9 cellular contexts compared by ENCODE assay signal in the genomic region with DNA sequence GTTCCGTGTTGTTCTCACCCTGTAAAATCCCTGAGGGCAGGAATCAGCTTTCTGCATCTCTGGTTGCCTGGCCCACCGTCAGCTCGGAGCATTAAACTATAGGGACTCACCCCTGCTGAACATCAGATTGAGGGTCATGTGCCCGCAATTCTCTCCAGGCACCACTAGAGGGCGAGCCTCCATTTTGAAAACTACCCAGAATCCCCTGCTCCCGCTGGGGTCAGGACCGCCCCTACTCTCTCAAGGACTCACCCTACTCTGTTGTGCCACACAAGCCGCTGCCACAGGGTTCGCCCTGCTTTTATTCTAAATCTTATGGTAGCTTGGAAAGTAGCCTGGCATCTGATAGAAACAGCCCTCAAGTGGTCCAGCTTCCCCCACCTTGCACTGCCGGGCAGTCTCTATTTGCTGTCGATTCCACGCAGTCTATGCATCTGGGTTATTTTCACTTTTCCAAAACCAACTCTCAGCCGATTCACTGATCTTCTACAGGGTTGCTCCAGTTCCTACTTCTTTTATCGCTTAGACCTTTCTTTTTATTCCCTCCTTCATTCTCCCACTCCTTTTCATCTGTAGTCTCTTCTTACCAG.
DNase-seq lines count a peak whose midpoint lies in the region; ATAC-seq, FAIRE-seq and TF ChIP-seq lines count a peak whose summit lies in the region.
"Had no signal": no experiment of that assay in that cellular context is flagged by ENCODE, and none has a peak within 500 bp of the region (broad histone marks: within the 10 kb centered on the region; RNA-seq: fewer than 3 reads in every experiment).

No MANE protein-coding gene starts in this region.

- H3K4me3 ChIP-seq in cardiac muscle cell = no peak overlapping the region
- H3K4me3 ChIP-seq in esophagus squamous epithelium = no peak overlapping the region

- H3K4me1 ChIP-seq in cardiac muscle cell (ENCODE audit: low read depth) (no peaks in the 10 kb centered on the region), esophagus squamous epithelium (no peaks in the 10 kb centered on the region)

- H3K27me3 ChIP-seq in cardiac muscle cell (no peaks in the 10 kb centered on the region), esophagus squamous epithelium (no peaks in the 10 kb centered on the region)

- no peak for FAIRE-seq in RCC 7860 (lab: Jason Lieb, UNC)
- FAIRE-seq: colon had no signal

- no peak overlapping the region for H3K27ac ChIP-seq in cardiac muscle cell
- H3K27ac ChIP-seq in esophagus squamous epithelium = no peak overlapping the region

- intact Hi-C loops in Right ventricle myocardium inferior (cut with DNase I) = no loop called here
- intact Hi-C loops in esophagus squamous epithelium (cut with DNase I) = no loop called here

- 88 to 89% methylated on average over 14 of the region's 14 CpGs for WGBS in esophagus squamous epithelium, 2 donors

- no peak for TF ChIP-seq POLR2A in esophagus squamous epithelium (IDR thresholded peaks at IDR 0.05)

- no peaks in the 10 kb centered on the region for H3K36me3 ChIP-seq in cardiac muscle cell
- no peaks in the 10 kb centered on the region for H3K36me3 ChIP-seq in esophagus squamous epithelium

- DNase-seq in cardiac muscle cell (ENCODE audit: low read depth in 1 of 2, low spot score in 1 of 2) (peak in 1 of 2 donors; percentile 19), Right ventricle myocardium inferior (ENCODE audit: missing footprints) (no peak), RCC 7860 (ENCODE audit: low spot score) (peak; percentile 8), esophagus squamous epithelium (lab: John Stamatoyannopoulos, UW) (no peak), NOMO-1 treated with DMSO at 0.1 percent for 48 hours (lab: John Stamatoyannopoulos, UW; ENCODE audit: unreplicated experiment) (no peak)
- DNase-seq in stimulated activated CD4-positive, alpha-beta T cell treated with anti-CD3 and anti-CD28 coated beads, Interleukin-2, amount 100 ng/mL, for 48 hours = peak; percentile 25 to 30

- ATAC-seq in Right ventricle myocardium inferior = no peak
- ATAC-seq in HG02759 (IDR thresholded peaks at IDR 0.05; ENCODE audit: unreplicated experiment) = peak; percentile 90
- ATAC-seq in GM21381 (IDR thresholded peaks at IDR 0.05; ENCODE audit: unreplicated experiment) = no peak

- H3K9me3 ChIP-seq in cardiac muscle cell (ENCODE audit: low read depth) = no peaks in the 10 kb centered on the region
- no peaks in the 10 kb centered on the region for H3K9me3 ChIP-seq in esophagus squamous epithelium

- TF ChIP-seq CTCF in cardiac muscle cell (IDR thresholded peaks at IDR 0.05; ENCODE audit: low read depth, low read length) (peak; percentile 64), esophagus squamous epithelium (IDR thresholded peaks at IDR 0.05) (peak in 5 of 6 experiments; percentile 24 to 57 (median 41))

Comparison
In these comparisons a context has a peak if more than half of its experiments do, and no peak if none do; other contexts are left out.
1. DNase-seq: peak in RCC 7860 (single experiment) and stimulated activated CD4-positive, alpha-beta T cell treated with anti-CD3 and anti-CD28 coated beads, Interleukin-2, amount 100 ng/mL, for 48 hours (2 of 2); none in Right ventricle myocardium inferior (single experiment), esophagus squamous epithelium (single experiment) and NOMO-1 treated with DMSO at 0.1 percent for 48 hours (single experiment).